Comparison of ENCODE assay signal across 9 cellular contexts in the genomic region with DNA sequence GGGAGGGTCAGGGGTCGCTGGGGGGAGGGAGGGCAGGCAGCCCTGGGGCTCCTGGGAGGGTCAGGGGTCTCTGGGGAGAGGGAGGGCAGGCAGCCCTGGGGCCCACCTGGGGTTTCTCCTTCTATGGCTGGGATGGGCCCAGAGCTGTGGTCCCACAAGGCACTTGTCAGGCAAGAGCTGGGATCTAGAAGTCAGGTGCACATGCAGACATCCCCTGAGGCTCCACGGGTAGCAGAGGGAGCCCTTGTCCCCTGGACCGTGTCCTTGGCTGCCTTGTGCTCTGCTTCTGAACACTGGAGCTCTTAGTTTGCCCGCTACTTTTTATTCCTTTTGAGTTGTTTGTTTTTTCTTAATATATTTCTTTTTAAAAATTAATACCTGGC. TPM values are rescaled to one million over a fixed set of nuclear protein-coding genes. Genes with fewer than 3 reads are reported as not detected.
DNase-seq lines count a peak whose midpoint lies in the region; ATAC-seq and TF ChIP-seq lines count a peak whose summit lies in the region.
"Had no signal": no experiment of that assay in that cellular context is flagged by ENCODE, and none has a peak within 500 bp of the region (broad histone marks: within the 10 kb centered on the region; RNA-seq: fewer than 3 reads in every experiment).

No MANE protein-coding gene starts in this region.

- no peak overlapping the region for H2AFZ ChIP-seq in SK-N-SH (ENCODE audit: low read depth)

- H3K9ac ChIP-seq in SK-N-SH (peak overlapping the region; percentile 96; the same call in 1 of the 2 replicates), skeletal muscle satellite cell (ENCODE audit: low read depth, low read length) (peak overlapping the region; percentile 61)

- no peak for TF ChIP-seq EP300 in SK-N-SH (IDR thresholded peaks at IDR 0.05; ENCODE audit: borderline replicate concordance in 1 of 2, low read depth in 1 of 2, low read length in 1 of 2)

- peaks cover 6 to 22% of the 10 kb centered on the region in 2 experiments for H3K36me3 ChIP-seq in SK-N-SH (replicated peaks in 1 of 2; ENCODE audit: control insufficient read depth in 1 of 2, insufficient read depth in 2 of 2, low read length in 1 of 2)
- H3K36me3 ChIP-seq in Panc1 (ENCODE audit: control insufficient read depth, insufficient read depth, low read length): peaks cover 3% of the 10 kb centered on the region
- peaks cover 6% of the 10 kb centered on the region for H3K36me3 ChIP-seq in skeletal muscle satellite cell (ENCODE audit: insufficient read depth, low read length)

- H3K27me3 Mint-ChIP-seq in glutamatergic neuron (ENCODE audit: unreplicated experiment): peaks cover 34% of the 10 kb centered on the region

- H3K79me2 ChIP-seq in SK-N-SH (ENCODE audit: insufficient read depth): peaks cover 67% of the 10 kb centered on the region

- H4K20me1 ChIP-seq in SK-N-SH (ENCODE audit: insufficient read depth): peaks cover 64% of the 10 kb centered on the region

- peak overlapping the region; percentile 95 for H3K27ac Mint-ChIP-seq in glutamatergic neuron (ENCODE audit: unreplicated experiment)
- H3K27ac Mint-ChIP-seq: CD8-positive, alpha-beta memory T cell had no signal

- no peak for TF ChIP-seq RAD21 in SK-N-SH (IDR thresholded peaks at IDR 0.05; ENCODE audit: low read length)

- no peaks in the 10 kb centered on the region for H3K9me2 ChIP-seq in SK-N-SH

- H3K4me1 ChIP-seq in SK-N-SH (ENCODE audit: control insufficient read depth in 1 of 2, insufficient read depth in 2 of 2, low read depth in 1 of 2, low read length in 1 of 2) (peaks cover 12 to 24% of the 10 kb centered on the region in 2 experiments; a peak in 3 of 4 replicates), Panc1 (ENCODE audit: control insufficient read depth, insufficient read depth, low read length) (peaks cover 9% of the 10 kb centered on the region), skeletal muscle satellite cell (ENCODE audit: control insufficient read depth, insufficient read depth, low read length) (peaks cover 27% of the 10 kb centered on the region)

- peak overlapping the region; percentile 24 to 36; a peak in 2 of 4 replicates for H3K27ac ChIP-seq in SK-N-SH (ENCODE audit: low read depth in 2 of 2, low read length in 1 of 2)
- H3K27ac ChIP-seq in Panc1 (ENCODE audit: low read length): peak overlapping the region; percentile 23; the same call in 1 of the 2 replicates

- H3K27me3 ChIP-seq in SK-N-SH (ENCODE audit: insufficient read depth) (no peaks in the 10 kb centered on the region), Panc1 (ENCODE audit: control insufficient read depth, insufficient read depth, low read length) (no peaks in the 10 kb centered on the region), skeletal muscle satellite cell (ENCODE audit: control insufficient read depth, insufficient read depth, low read length) (no peaks in the 10 kb centered on the region)

- CTCF ChIA-PET in SK-N-SH (lab: Yijun Ruan, JAX): interaction anchor here (0.7 to 6.1 kb wide), 9 partner anchors 14 to 224 kb away, joined by 3 to 53 read pairs (median 4); a partner anchor contains a TSS
- CTCF ChIA-PET in Panc1 (lab: Charles Lee): no interaction called here

- WGBS in SK-N-SH (ENCODE audit: low lambda C conversion rate): 36% methylated on average over 4 of the region's 4 CpGs

- in situ Hi-C loops in Panc1 (cut with HindIII; ENCODE audit: low pct_unique_long_range_greater_than_20kb, low sequenced_read_pairs): no loop called here

- no peaks in the 10 kb centered on the region for H3K9me3 ChIP-seq in SK-N-SH
- H3K9me3 ChIP-seq in Panc1 (ENCODE audit: control insufficient read depth, insufficient read depth, low read depth, low read length): no peaks in the 10 kb centered on the region
- H3K9me3 ChIP-seq in skeletal muscle satellite cell (replicated peaks; ENCODE audit: low read length): no peaks in the 10 kb centered on the region

- peaks cover 38% of the 10 kb centered on the region for H3K9me3 Mint-ChIP-seq in glutamatergic neuron (ENCODE audit: unreplicated experiment)
- H3K9me3 Mint-ChIP-seq: CD8-positive, alpha-beta memory T cell had no signal

- intact Hi-C loops in Panc1 (cut with micrococcal nuclease; ENCODE audit: unreplicated experiment): no loop called here
- intact Hi-C loops in left colon (cut with DNase I, micrococcal nuclease): no loop called here

- peaks cover 10% of the 10 kb centered on the region for H3K4me1 Mint-ChIP-seq in glutamatergic neuron (ENCODE audit: low read depth, unreplicated experiment)

- ATAC-seq in SK-N-SH treated with all-trans-retinoic acid at 6 μM for 48 hours (no peak), Panc1 (no peak), GM21576 (IDR thresholded peaks at IDR 0.05; ENCODE audit: unreplicated experiment) (no peak), left colon (no peak)

- H3K4me3 ChIP-seq in SK-N-SH (ENCODE audit: low read depth in 2 of 2, low read length in 1 of 2) (peak overlapping the region; percentile 83 to 89), Panc1 (ENCODE audit: low read depth in 2 of 2, low read length in 2 of 2) (peak overlapping the region; percentile 66 to 67), skeletal muscle satellite cell (ENCODE audit: low read length) (peak overlapping the region; percentile 73)

- no peak for TF ChIP-seq CTCF in SK-N-SH (IDR thresholded peaks at IDR 0.05)
- TF ChIP-seq CTCF in Panc1 (IDR thresholded peaks at IDR 0.05): no peak
- no peak for TF ChIP-seq CTCF in glutamatergic neuron (IDR thresholded peaks at IDR 0.05; ENCODE audit: partially characterized antibody, unreplicated experiment)

- peak overlapping the region; percentile 94 for H3K4me3 Mint-ChIP-seq in glutamatergic neuron (ENCODE audit: unreplicated experiment)

- POLR2A ChIA-PET in SK-N-SH (lab: Yijun Ruan, JAX) (interaction anchor here (0.6 to 2.5 kb wide), 8 partner anchors 10 to 219 kb away, joined by 3 to 11 read pairs (median 4); no protein-coding TSS in a partner anchor), Panc1 (lab: Charles Lee) (interaction anchor here (1.1 kb wide), 1 partner anchor 52 kb away, joined by 8 read pairs; a partner anchor contains a TSS)

- peak overlapping the region; percentile 94 for H3K4me2 ChIP-seq in SK-N-SH
- peak overlapping the region; percentile 99 for H3K4me2 ChIP-seq in skeletal muscle satellite cell (ENCODE audit: low read length)

- peaks cover 44% of the 10 kb centered on the region for H3F3A ChIP-seq in SK-N-SH (replicated peaks; ENCODE audit: insufficient read depth)

- H3K36me3 Mint-ChIP-seq in glutamatergic neuron (ENCODE audit: unreplicated experiment): no peaks in the 10 kb centered on the region
- H3K36me3 Mint-ChIP-seq: CD8-positive, alpha-beta memory T cell had no signal

- no TSS peak for BruUV-seq in Panc1 (replicated peaks; lab: Mats Ljungman, UMichigan)

- DNase-seq in SK-N-SH (no peak), Panc1 (ENCODE audit: low read depth, low spot score) (no peak), glutamatergic neuron (no peak), pons (ENCODE audit: low spot score) (no peak), left colon (no peak)

TF ChIP-seq in SK-N-SH, 30 proteins besides CTCF, POLR2A, EP300 and RAD21 (continues in another document):
- no peak for TF ChIP-seq MXI1 (IDR thresholded peaks at IDR 0.05; ENCODE audit: low read depth, low read length)
- no peak for TF ChIP-seq RCOR1 (IDR thresholded peaks at IDR 0.05; ENCODE audit: low read length)
- TF ChIP-seq TAF1 (IDR thresholded peaks at IDR 0.05; ENCODE audit: borderline replicate concordance, low read depth, low read length): no peak

TF ChIP-seq in SK-N-SH treated with all-trans-retinoic acid at 6 μM for 48 hours, 23 proteins besides CTCF, POLR2A, EP300 and RAD21 (continues in another document):
- TF ChIP-seq, protein P1, sequence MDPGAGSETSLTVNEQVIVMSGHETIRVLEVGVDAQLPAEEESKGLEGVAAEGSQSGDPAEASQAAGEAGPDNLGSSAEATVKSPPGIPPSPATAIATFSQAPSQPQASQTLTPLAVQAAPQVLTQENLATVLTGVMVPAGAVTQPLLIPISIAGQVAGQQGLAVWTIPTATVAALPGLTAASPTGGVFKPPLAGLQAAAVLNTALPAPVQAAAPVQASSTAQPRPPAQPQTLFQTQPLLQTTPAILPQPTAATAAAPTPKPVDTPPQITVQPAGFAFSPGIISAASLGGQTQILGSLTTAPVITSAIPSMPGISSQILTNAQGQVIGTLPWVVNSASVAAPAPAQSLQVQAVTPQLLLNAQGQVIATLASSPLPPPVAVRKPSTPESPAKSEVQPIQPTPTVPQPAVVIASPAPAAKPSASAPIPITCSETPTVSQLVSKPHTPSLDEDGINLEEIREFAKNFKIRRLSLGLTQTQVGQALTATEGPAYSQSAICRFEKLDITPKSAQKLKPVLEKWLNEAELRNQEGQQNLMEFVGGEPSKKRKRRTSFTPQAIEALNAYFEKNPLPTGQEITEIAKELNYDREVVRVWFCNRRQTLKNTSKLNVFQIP (CRISPR knock-in tag; IDR thresholded peaks at IDR 0.05; ENCODE audit: borderline replicate concordance, low read depth): no peak

RNA-seq across cellular contexts. Expression of a gene that starts 1.8 kb away (rescaled TPM):
- 375 and 428 TPM in 2 replicates for polyA plus RNA-seq in SK-N-SH (2012; rRNA removed)
- polyA plus RNA-seq in SK-N-SH (2012; cell fraction: cytosol; rRNA removed): 199 and 310 TPM in 2 replicates
- 384 TPM in 2 replicates for polyA plus RNA-seq in SK-N-SH (2012; cell fraction: nucleus; rRNA removed)
- total RNA-seq in Panc1 (2021; ENCODE audit: unreplicated experiment) (205 TPM), glutamatergic neuron (ENCODE audit: unreplicated experiment) (3,960 TPM), left colon (1 to 10 TPM; 3.3 to 4.2 TPM)
- polyA plus RNA-seq in Panc1 (2012; ENCODE audit: insufficient read length): 463 TPM
- total RNA-seq in skeletal muscle satellite cell (2012; rRNA removed): 534 and 663 TPM in 2 replicates
- polyA plus RNA-seq: CD8-positive, alpha-beta memory T cell had no signal

RNA-seq across cellular contexts. Expression of a gene that starts 6.3 kb away (rescaled TPM):
- polyA plus RNA-seq in SK-N-SH (2012; rRNA removed): 11.1 and 12.7 TPM in 2 replicates
- 2.7 and 4.6 TPM in 2 replicates for polyA plus RNA-seq in SK-N-SH (2012; cell fraction: cytosol; rRNA removed)
- polyA plus RNA-seq in SK-N-SH (2012; cell fraction: nucleus; rRNA removed): 35.2 and 44.1 TPM in 2 replicates
- total RNA-seq in Panc1 (2021; ENCODE audit: unreplicated experiment) (8.7 TPM), glutamatergic neuron (ENCODE audit: unreplicated experiment) (12.8 TPM), left colon (1 to 10 TPM; 2.1 to 4.3 TPM)
- 12.0 TPM for polyA plus RNA-seq in Panc1 (2012; ENCODE audit: insufficient read length)
- 2.6 and 3.8 TPM in 2 replicates for total RNA-seq in skeletal muscle satellite cell (2012; rRNA removed)

RNA-seq across cellular contexts. Expression of a gene that starts 23.6 kb away (rescaled TPM):
- polyA plus RNA-seq in SK-N-SH (2012; rRNA removed): 112 and 119 TPM in 2 replicates
- polyA plus RNA-seq in SK-N-SH (2012; cell fraction: cytosol; rRNA removed): 64.2 and 86.4 TPM in 2 replicates
- polyA plus RNA-seq in SK-N-SH (2012; cell fraction: nucleus; rRNA removed): 254 and 369 TPM in 2 replicates
- 64.6 TPM for total RNA-seq in Panc1 (2021; ENCODE audit: unreplicated experiment)
- polyA plus RNA-seq in Panc1 (2012; ENCODE audit: insufficient read length): 70.1 TPM
- 96.0 TPM for total RNA-seq in glutamatergic neuron (ENCODE audit: unreplicated experiment)
- 80.8 and 89.7 TPM in 2 replicates for total RNA-seq in skeletal muscle satellite cell (2012; rRNA removed)
- 10 to 100 TPM; 25.4 to 34.0 TPM for total RNA-seq in left colon

RNA-seq across cellular contexts. Expression of a gene that starts 51.5 kb away (rescaled TPM):
- polyA plus RNA-seq in SK-N-SH (2012; rRNA removed): 162 and 208 TPM in 2 replicates
- polyA plus RNA-seq in SK-N-SH (2012; cell fraction: cytosol; rRNA removed): 85.4 and 106 TPM in 2 replicates
- polyA plus RNA-seq in SK-N-SH (2012; cell fraction: nucleus; rRNA removed): 673 and 1,102 TPM in 2 replicates
- total RNA-seq in Panc1 (2021; ENCODE audit: unreplicated experiment): 144 TPM
- polyA plus RNA-seq in Panc1 (2012; ENCODE audit: insufficient read length): 163 TPM
- 272 TPM for total RNA-seq in glutamatergic neuron (ENCODE audit: unreplicated experiment)
- 129 and 168 TPM in 2 replicates for total RNA-seq in skeletal muscle satellite cell (2012; rRNA removed)
- total RNA-seq in left colon: 100 to 1,000 TPM; 152 to 210 TPM

Comparison
In these comparisons a context has a peak if more than half of its experiments do, and no peak if none do; other contexts are left out.
1. RNA of a gene that starts 1.8 kb away (total RNA-seq): 3,960 TPM in glutamatergic neuron (single experiment) and 205 TPM in Panc1 (single experiment); 3.3 to 4.2 TPM in left colon; every median in the first group is over 10 times any median in the second.
2. Peak in every context shown above with its lines, with median percentiles within 50 percentile points of each other: H3K4me3 ChIP-seq.